Comparison of ENCODE assay signal across 8 cellular contexts in genomic region chr2:200618590-200619021, GRCh38. TPM values are rescaled to one million over a fixed set of nuclear protein-coding genes. Genes with fewer than 3 reads are reported as not detected.
DNase-seq lines count a peak whose midpoint lies in the region; ATAC-seq and TF ChIP-seq lines count a peak whose summit lies in the region.

No MANE protein-coding gene starts in this region.

- ATAC-seq in activated CD4-positive, CD25-positive, alpha-beta regulatory T cell treated with anti-CD3 and anti-CD28 coated beads, Interleukin-2, amount 50 U/mL, for 24 hours: no peak
- no peak for ATAC-seq in GM18907 (IDR thresholded peaks at IDR 0.05; ENCODE audit: unreplicated experiment)

- TF ChIP-seq CTCF in 22Rv1 (IDR thresholded peaks at IDR 0.05) (peak; percentile 21; the same call in 1 of the 2 replicates), fibroblast of villous mesenchyme (IDR thresholded peaks at IDR 0.05; ENCODE audit: insufficient read depth, low read depth, low read length) (peak; percentile 23)

- H3K27ac ChIP-seq in 22Rv1: no peak overlapping the region

- DNase-seq in ELR (ENCODE audit: low read depth) (peak; percentile 10), SK-MEL-5 (ENCODE audit: low read depth, low spot score) (peak; percentile 82), fibroblast of villous mesenchyme (ENCODE audit: low read depth) (peak; percentile 58)
- no peak for DNase-seq in activated CD4-positive, CD25-positive, alpha-beta regulatory T cell treated with anti-CD3 and anti-CD28 coated beads, Interleukin-2, amount 50 U/mL, for 72 hours
- no peak for DNase-seq in activated CD4-positive, alpha-beta T cell treated with anti-CD3 and anti-CD28 coated beads for 1 hour

- in situ Hi-C loops in SK-MEL-5 (cut with HindIII; ENCODE audit: low pct_unique_long_range_greater_than_20kb, low sequenced_read_pairs): no loop called here

- no peak overlapping the region for H3K4me3 ChIP-seq in fibroblast of villous mesenchyme (ENCODE audit: low read depth, low read length)

RNA-seq across cellular contexts. Expression of gene AOX1, which starts 32.8 kb away (rescaled TPM):
- 0.29 and 0.61 TPM in 2 replicates for total RNA-seq in SK-MEL-5 (2014; rRNA removed; shearing (Covaris generic))
- 0.29 and 0.52 TPM in 2 replicates for polyA plus RNA-seq in SK-MEL-5 (2015; cell fraction: cytosol; rRNA removed)
- 0.68 and 2.0 TPM in 2 replicates for polyA plus RNA-seq in SK-MEL-5 (2015; cell fraction: nucleus; rRNA removed)
- 17.7 and 57.4 TPM in 2 replicates for total RNA-seq in fibroblast of villous mesenchyme

Comparison
In these comparisons a context has a peak if more than half of its experiments do, and no peak if none do; other contexts are left out.
1. DNase-seq: peak in ELR (single experiment), SK-MEL-5 (single experiment) and fibroblast of villous mesenchyme (single experiment); none in activated CD4-positive, CD25-positive, alpha-beta regulatory T cell treated with anti-CD3 and anti-CD28 coated beads, Interleukin-2, amount 50 U/mL, for 72 hours (single experiment) and activated CD4-positive, alpha-beta T cell treated with anti-CD3 and anti-CD28 coated beads for 1 hour (single experiment).
2. RNA of gene AOX1, which starts 32.8 kb away (total RNA-seq): 17.7 to 57.4 TPM in fibroblast of villous mesenchyme; 0.29 to 0.61 TPM in SK-MEL-5; every median in the first group is over 10 times any median in the second.